ENCODE assay signal across 1 cellular context in genomic region chr11:65421204-65422103, GRCh38.
TF ChIP-seq lines count a peak whose summit lies in the region.

No MANE protein-coding gene starts in this region.

TF ChIP-seq in Ishikawa, 13 proteins besides CTCF, POLR2A, EP300 and RAD21:
- TF ChIP-seq USF1 (IDR thresholded peaks at IDR 0.05) (peak; percentile 71), YY1 (IDR thresholded peaks at IDR 0.05; ENCODE audit: low read depth) (0 out of 2 replicates have a peak, but pooled peaks have one; percentile 25), REST (IDR thresholded peaks at IDR 0.05; ENCODE audit: low read depth) (no peak), CEBPB (IDR thresholded peaks at IDR 0.05) (peak; percentile 27; the same call in 1 of the 2 replicates), FOXM1 (IDR thresholded peaks at IDR 0.05; ENCODE audit: borderline replicate concordance, low read depth) (no peak), TCF12 (IDR thresholded peaks at IDR 0.05; ENCODE audit: low read depth) (peak; percentile 72)
- TF ChIP-seq, protein P1, sequence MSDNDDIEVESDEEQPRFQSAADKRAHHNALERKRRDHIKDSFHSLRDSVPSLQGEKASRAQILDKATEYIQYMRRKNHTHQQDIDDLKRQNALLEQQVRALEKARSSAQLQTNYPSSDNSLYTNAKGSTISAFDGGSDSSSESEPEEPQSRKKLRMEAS (IDR thresholded peaks at IDR 0.05): peak; percentile 73
